In genomic region chr2:140643761-140644187, GRCh38 we compare ENCODE assay signal across 14 cellular contexts.
DNase-seq lines count a peak whose midpoint lies in the region; ATAC-seq and TF ChIP-seq lines count a peak whose summit lies in the region.
"Had no signal": no experiment of that assay in that cellular context is flagged by ENCODE, and none has a peak within 500 bp of the region (broad histone marks: within the 10 kb centered on the region; RNA-seq: fewer than 3 reads in every experiment).

No MANE protein-coding gene starts in this region.

- ATAC-seq in activated CD4-positive, alpha-beta T cell treated with anti-CD3 and anti-CD28 coated beads for 36 hours: no peak

- no peak overlapping the region for H3K4me2 ChIP-seq in fibroblast of lung (ENCODE audit: extremely low read depth, insufficient read depth, low read length)

- CTCF ChIA-PET in RWPE1 (lab: Yijun Ruan, JAX): interaction anchor here (0.7 to 0.9 kb wide), 2 partner anchors 62 to 220 kb away, joined by 3 to 10 read pairs; no protein-coding TSS in a partner anchor
- CTCF ChIA-PET in activated CD4-positive, alpha-beta T cell treated with anti-CD3 and anti-CD28 coated beads for 36 hours (lab: Charles Lee): no interaction called here

- peak overlapping the region in 1 of 4 experiments; percentile 5 for H3K4me3 ChIP-seq in fibroblast of lung (replicated peaks in 1 of 4; ENCODE audit: control extremely low read depth in 1 of 4, insufficient read depth in 1 of 4, low read depth in 3 of 4, low read length in 4 of 4)
- H3K4me3 ChIP-seq: skin epidermis had no signal

- intact Hi-C loops in activated CD4-positive, alpha-beta T cell treated with anti-CD3 and anti-CD28 coated beads for 36 hours (cut with DNase I, micrococcal nuclease): no loop called here

- H3K27ac Mint-ChIP-seq in activated CD4-positive, alpha-beta T cell treated with anti-CD3 and anti-CD28 coated beads for 36 hours: no peak overlapping the region
- H3K27ac Mint-ChIP-seq: T-helper 2 cell treated with Interferon-gamma antibody and Interleukin-4, amounts not matched to agents 5 μg/mL and 100 μg/mL, for 36 hours had no signal

- H3K9me3 Mint-ChIP-seq in activated CD4-positive, alpha-beta T cell treated with anti-CD3 and anti-CD28 coated beads for 36 hours (ENCODE audit: low read depth): peaks cover 4% of the 10 kb centered on the region

- DNase-seq in H4 (ENCODE audit: low spot score) (peak; percentile 6), RWPE1 (ENCODE audit: low spot score) (peak; percentile 25), fibroblast of lung (ENCODE audit: low read depth in 2 of 2) (peak; percentile 59 to 86), pons (ENCODE audit: low spot score) (peak; percentile 7), SKM-1 treated with dmso at 0.1 percent for 144 hours (lab: John Stamatoyannopoulos, UW; ENCODE audit: unreplicated experiment) (no peak), T-helper 2 cell (no peak), midbrain (lab: John Stamatoyannopoulos, UW) (no peak)
- no peak for DNase-seq in activated CD4-positive, alpha-beta T cell treated with anti-CD3 and anti-CD28 coated beads for 36 hours
- DNase-seq: activated CD4-positive, alpha-beta T cell treated with anti-CD3 and anti-CD28 coated beads, Interleukin-2, amount 50 U/mL, for 4 hours; activated effector memory CD4-positive, alpha-beta T cell treated with anti-CD3 and anti-CD28 coated beads, Interleukin-2, amount 50 U/mL, for 16 hours; Caco-2; Kasumi-1 had no signal

- no peaks in the 10 kb centered on the region for H4K20me1 ChIP-seq in fibroblast of lung (ENCODE audit: control insufficient read depth, extremely low read depth, insufficient read depth, low read length)

- no peak overlapping the region for H3K9ac ChIP-seq in fibroblast of lung (ENCODE audit: insufficient read depth, low read length)

- H3K9me3 ChIP-seq in fibroblast of lung (ENCODE audit: control insufficient read depth, insufficient read depth, low read depth, low read length): no peaks in the 10 kb centered on the region
- H3K9me3 ChIP-seq: Caco-2 had no signal

- no peaks in the 10 kb centered on the region for H3K4me1 ChIP-seq in fibroblast of lung (ENCODE audit: control insufficient read depth, extremely low read depth, insufficient read depth, low read length)
- H3K4me1 ChIP-seq: Caco-2 had no signal

- H2AFZ ChIP-seq in fibroblast of lung (ENCODE audit: low read length): no peak overlapping the region

- no peak overlapping the region for H3K27ac ChIP-seq in RWPE1
- H3K27ac ChIP-seq in fibroblast of lung (ENCODE audit: insufficient read depth, low read length): no peak overlapping the region
- H3K27ac ChIP-seq: skin epidermis had no signal

- TF ChIP-seq CTCF in RWPE1 (conservative IDR thresholded peaks at IDR 0.05; ENCODE audit: low read depth): no peak
- TF ChIP-seq CTCF in fibroblast of lung (conservative IDR thresholded peaks at IDR 0.05 in 1 of 2, IDR thresholded peaks at IDR 0.05 in 1 of 2; ENCODE audit: low read depth in 1 of 2, low read length in 2 of 2): no peak

- no peaks in the 10 kb centered on the region for H3K27me3 Mint-ChIP-seq in activated CD4-positive, alpha-beta T cell treated with anti-CD3 and anti-CD28 coated beads for 36 hours

- no peaks in the 10 kb centered on the region for H3K79me2 ChIP-seq in fibroblast of lung (ENCODE audit: control insufficient read depth, insufficient read depth, low read length)

- POLR2A ChIA-PET in RWPE1 (lab: Yijun Ruan, JAX; ENCODE audit: low non-redundant PET): no interaction called here
- POLR2A ChIA-PET in activated CD4-positive, alpha-beta T cell treated with anti-CD3 and anti-CD28 coated beads for 36 hours (lab: Charles Lee): no interaction called here

- no peak overlapping the region for H3K4me3 Mint-ChIP-seq in activated CD4-positive, alpha-beta T cell treated with anti-CD3 and anti-CD28 coated beads for 36 hours
- H3K4me3 Mint-ChIP-seq: T-helper 2 cell treated with Interferon-gamma antibody and Interleukin-4, amounts not matched to agents 5 μg/mL and 100 μg/mL, for 36 hours had no signal

- H3K36me3 ChIP-seq in fibroblast of lung (ENCODE audit: control insufficient read depth, insufficient read depth, low read length): no peaks in the 10 kb centered on the region

- H3K36me3 Mint-ChIP-seq in activated CD4-positive, alpha-beta T cell treated with anti-CD3 and anti-CD28 coated beads for 36 hours (ENCODE audit: low read depth): no peaks in the 10 kb centered on the region

- H3K4me1 Mint-ChIP-seq in activated CD4-positive, alpha-beta T cell treated with anti-CD3 and anti-CD28 coated beads for 36 hours: no peaks in the 10 kb centered on the region

- no peaks in the 10 kb centered on the region for H3K27me3 ChIP-seq in fibroblast of lung (ENCODE audit: control insufficient read depth, insufficient read depth, low read length)

Comparison
In these comparisons a context has a peak if more than half of its experiments do, and no peak if none do; other contexts are left out.
1. DNase-seq: peak in H4 (single experiment), RWPE1 (single experiment), fibroblast of lung (2 of 2) and pons (single experiment); none in SKM-1 treated with dmso at 0.1 percent for 144 hours (single experiment), T-helper 2 cell (0 of 5), midbrain (single experiment) and activated CD4-positive, alpha-beta T cell treated with anti-CD3 and anti-CD28 coated beads for 36 hours (single experiment).